Comparison of ENCODE assay signal across 8 cellular contexts in genomic region chr1:31954607-31955283, GRCh38. TPM values are rescaled to one million over a fixed set of nuclear protein-coding genes. Genes with fewer than 3 reads are reported as not detected.
DNase-seq lines count a peak whose midpoint lies in the region; ATAC-seq, FAIRE-seq and TF ChIP-seq lines count a peak whose summit lies in the region.

No MANE protein-coding gene starts in this region.

- no peaks in the 10 kb centered on the region for H3K36me3 ChIP-seq in ACC112 (ENCODE audit: insufficient read depth, low read length)
- H3K36me3 ChIP-seq in pancreas, result no peaks in the 10 kb centered on the region

- H3K27ac ChIP-seq in ACC112 (ENCODE audit: low read depth, low read length) (peak overlapping the region; percentile 98), pancreas (peak overlapping the region; percentile 53 to 91 (median 76))

- H3K4me1 ChIP-seq in ACC112 (ENCODE audit: control insufficient read depth, insufficient read depth, low read length, unreplicated experiment) (peaks cover 28% of the 10 kb centered on the region), pancreas (peaks cover 0 to 23% (median 0%) of the 10 kb centered on the region in 3 donors)

- H3K27me3 Mint-ChIP-seq in activated T-helper 2 cell treated with anti-CD3 and anti-CD28 coated beads, Interferon-gamma antibody, Interleukin-2, Interleukin-4, amounts not matched to agents 10 μg/mL and 5 μg/mL and 100 μg/mL, durations not matched to agents 14 hours and 24 hours and 36 hours (ENCODE audit: low read depth), result no peaks in the 10 kb centered on the region

- peaks cover 53% of the 10 kb centered on the region for H3K4me1 Mint-ChIP-seq in activated T-helper 2 cell treated with anti-CD3 and anti-CD28 coated beads, Interferon-gamma antibody, Interleukin-2, Interleukin-4, amounts not matched to agents 10 μg/mL and 5 μg/mL and 100 μg/mL, durations not matched to agents 14 hours and 24 hours and 36 hours (ENCODE audit: low read depth)

- no peak for TF ChIP-seq CTCF in pancreas (IDR thresholded peaks at IDR 0.05)

- FAIRE-seq in pancreas (lab: Jason Lieb, UNC), result no peak

- peak overlapping the region; percentile 12; the same call in 1 of the 2 replicates for H3K4me3 ChIP-seq in ACC112 (ENCODE audit: low read depth, low read length)
- H3K4me3 ChIP-seq in pancreas, result no peak overlapping the region

- intact Hi-C loops in activated T-helper 2 cell treated with anti-CD3 and anti-CD28 coated beads, Interferon-gamma antibody, Interleukin-2, Interleukin-4, amounts not matched to agents 10 μg/mL and 5 μg/mL and 100 μg/mL, durations not matched to agents 14 hours and 24 hours and 36 hours (cut with micrococcal nuclease), result no loop called here
- intact Hi-C loops in head of caudate nucleus (cut with DNase I), result no loop called here
- intact Hi-C loops in pancreas (cut with DNase I), result loop anchor here in 1 of 3 donors (10.0 kb wide), 1 partner anchor 90 kb away; no protein-coding TSS in a partner anchor

- peak; percentile 92 for DNase-seq in HS-5 (ENCODE audit: low read depth)
- no peak for DNase-seq in activated T-helper 2 cell treated with anti-CD3 and anti-CD28 coated beads, Interferon-gamma antibody, Interleukin-2, Interleukin-4, amounts not matched to agents 10 μg/mL and 5 μg/mL and 100 μg/mL, durations not matched to agents 14 hours and 24 hours and 36 hours (ENCODE audit: low spot score)
- peak in 33 of 42 donors; percentile 21 to 82 (median 50) for DNase-seq in head of caudate nucleus
- DNase-seq in pancreas, result peak in 5 of 6 donors; percentile 39 to 71 (median 48)
- DNase-seq in retina, result no peak
- no peak for DNase-seq in NCI-H1694 (lab: John Stamatoyannopoulos, UW)

- H3K4me3 Mint-ChIP-seq in activated T-helper 2 cell treated with anti-CD3 and anti-CD28 coated beads, Interferon-gamma antibody, Interleukin-2, Interleukin-4, amounts not matched to agents 10 μg/mL and 5 μg/mL and 100 μg/mL, durations not matched to agents 14 hours and 24 hours and 36 hours (ENCODE audit: low read depth), result no peak overlapping the region

- H3K27ac Mint-ChIP-seq in activated T-helper 2 cell treated with anti-CD3 and anti-CD28 coated beads, Interferon-gamma antibody, Interleukin-2, Interleukin-4, amounts not matched to agents 10 μg/mL and 5 μg/mL and 100 μg/mL, durations not matched to agents 14 hours and 24 hours and 36 hours, result peak overlapping the region; percentile 80

- H3K36me3 Mint-ChIP-seq in activated T-helper 2 cell treated with anti-CD3 and anti-CD28 coated beads, Interferon-gamma antibody, Interleukin-2, Interleukin-4, amounts not matched to agents 10 μg/mL and 5 μg/mL and 100 μg/mL, durations not matched to agents 14 hours and 24 hours and 36 hours (ENCODE audit: low read depth), result no peaks in the 10 kb centered on the region

- ATAC-seq in pancreas (peak; percentile 57 to 84 (median 78)), HG03439 (IDR thresholded peaks at IDR 0.05; ENCODE audit: unreplicated experiment) (no peak)

- H3K27me3 ChIP-seq in ACC112 (ENCODE audit: insufficient read depth, low read length) (no peaks in the 10 kb centered on the region), pancreas (no peaks in the 10 kb centered on the region)

- 42 to 55% methylated on average over 6 of the region's 6 CpGs for WGBS in pancreas, 2 donors

- H3K9me3 ChIP-seq in pancreas, result no peaks in the 10 kb centered on the region

- peak overlapping the region; percentile 50 for H2AFZ ChIP-seq in ACC112 (ENCODE audit: low read length, unreplicated experiment)

- no peaks in the 10 kb centered on the region for H3K79me2 ChIP-seq in ACC112 (ENCODE audit: control insufficient read depth, insufficient read depth, low read length, unreplicated experiment)

- no peaks in the 10 kb centered on the region for H3K9me3 Mint-ChIP-seq in activated T-helper 2 cell treated with anti-CD3 and anti-CD28 coated beads, Interferon-gamma antibody, Interleukin-2, Interleukin-4, amounts not matched to agents 10 μg/mL and 5 μg/mL and 100 μg/mL, durations not matched to agents 14 hours and 24 hours and 36 hours

RNA-seq across cellular contexts. Expression of gene PTP4A2, which starts 16.6 kb away (rescaled TPM):
- 313 and 334 TPM in 2 replicates for total RNA-seq in activated T-helper 2 cell treated with anti-CD3 and anti-CD28 coated beads, Interferon-gamma antibody, Interleukin-2, Interleukin-4, amounts not matched to agents 10 μg/mL and 5 μg/mL and 100 μg/mL, durations not matched to agents 14 hours and 24 hours and 36 hours
- total RNA-seq in pancreas, result 100 to 1,000 TPM in 2 of 6 donors, 10 to 100 TPM in 4; 58.1 to 137 (median 90.8) TPM
- polyA plus RNA-seq in pancreas, result 10 to 100 TPM; 37.7 to 42.1 TPM

RNA-seq across cellular contexts. Expression of gene KHDRBS1, which starts 58.9 kb away (rescaled TPM):
- 177 and 178 TPM in 2 replicates for total RNA-seq in activated T-helper 2 cell treated with anti-CD3 and anti-CD28 coated beads, Interferon-gamma antibody, Interleukin-2, Interleukin-4, amounts not matched to agents 10 μg/mL and 5 μg/mL and 100 μg/mL, durations not matched to agents 14 hours and 24 hours and 36 hours
- 10 to 100 TPM; 26.6 to 56.7 (median 41.2) TPM for total RNA-seq in pancreas
- polyA plus RNA-seq in pancreas, result 10 to 100 TPM; 22.8 to 41.7 TPM

Comparison
In these comparisons a context has a peak if more than half of its experiments do, and no peak if none do; other contexts are left out.
1. DNase-seq: peak in HS-5 (single experiment), head of caudate nucleus (33 of 42) and pancreas (5 of 6); none in activated T-helper 2 cell treated with anti-CD3 and anti-CD28 coated beads, Interferon-gamma antibody, Interleukin-2, Interleukin-4, amounts not matched to agents 10 μg/mL and 5 μg/mL and 100 μg/mL, durations not matched to agents 14 hours and 24 hours and 36 hours (single experiment), retina (single experiment) and NCI-H1694 (single experiment).